In the genomic region with DNA sequence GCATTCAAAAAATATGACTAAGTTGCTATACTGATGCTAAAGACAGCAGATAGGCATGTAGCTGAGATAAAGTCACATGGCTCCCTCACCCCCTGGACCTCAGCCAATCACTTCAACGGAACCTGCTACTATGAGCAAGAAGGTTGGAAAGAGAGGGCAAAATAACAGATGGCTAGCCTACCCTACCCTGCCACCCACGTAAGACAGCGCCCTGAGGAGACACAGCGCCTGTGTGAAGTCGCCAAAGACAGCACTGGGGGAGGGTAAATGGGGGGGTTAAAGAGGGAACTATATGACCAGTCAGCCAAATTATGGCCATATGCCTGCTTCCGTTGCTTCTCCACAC, we compare ENCODE assay signal across 12 cellular contexts.
A peak's percentile ranks its signal among the peaks of the same experiment; 100 is the strongest.
DNase-seq lines count a peak whose midpoint lies in the region; ATAC-seq and TF ChIP-seq lines count a peak whose summit lies in the region.
"Had no signal": no experiment of that assay in that cellular context is flagged by ENCODE, and none has a peak within 500 bp of the region (broad histone marks: within the 10 kb centered on the region; RNA-seq: fewer than 3 reads in every experiment).

No MANE protein-coding gene starts in this region.

- H3K27me3 ChIP-seq in stomach, result no peaks in the 10 kb centered on the region
- H3K27me3 ChIP-seq: cardiac muscle cell had no signal

- no peaks in the 10 kb centered on the region for H3K9me3 ChIP-seq in stomach

- peaks cover 4 to 42% (median 26%) of the 10 kb centered on the region in 4 donors for H3K36me3 ChIP-seq in stomach
- H3K36me3 ChIP-seq: cardiac muscle cell had no signal

- TF ChIP-seq POLR2A in stomach (IDR thresholded peaks at IDR 0.05), result no peak

- peaks cover 43% of the 10 kb centered on the region for H3K36me3 Mint-ChIP-seq in activated T-cell treated with anti-CD3 and anti-CD28 coated beads, Interleukin-2, amount 50 U/mL, for 24 hours (ENCODE audit: low read depth)
- H3K36me3 Mint-ChIP-seq in activated T-cell treated with anti-CD3 and anti-CD28 coated beads, Interleukin-2, amount 50 U/mL, for 72 hours (ENCODE audit: insufficient read depth in 2 of 2), result peaks cover 0 to 7% of the 10 kb centered on the region in 2 donors

- H3K4me3 ChIP-seq in stomach, result no peak overlapping the region
- H3K4me3 ChIP-seq: cardiac muscle cell, GM23248 had no signal

- H3K4me1 Mint-ChIP-seq in activated T-cell treated with anti-CD3 and anti-CD28 coated beads, Interleukin-2, amount 50 U/mL, for 24 hours (ENCODE audit: low read depth), result peaks cover 52% of the 10 kb centered on the region
- H3K4me1 Mint-ChIP-seq in activated T-cell treated with anti-CD3 and anti-CD28 coated beads, Interleukin-2, amount 50 U/mL, for 72 hours (ENCODE audit: low read depth), result peaks cover 46% of the 10 kb centered on the region

- no peak for TF ChIP-seq EP300 in stomach (IDR thresholded peaks at IDR 0.05)

- no peak for DNase-seq in activated T-cell treated with anti-CD3 and anti-CD28 coated beads, Interleukin-2, amount 50 U/mL, for 24 hours
- no peak for DNase-seq in activated T-cell treated with anti-CD3 and anti-CD28 coated beads, Interleukin-2, amount 50 U/mL, for 72 hours
- DNase-seq in NCI-H446 treated with DMSO at 0.1 percent for 48 hours (lab: John Stamatoyannopoulos, UW), result peak; percentile 97
- DNase-seq in cerebellum (ENCODE audit: low spot score), result peak; percentile 73
- peak; percentile 33 for DNase-seq in stomach
- DNase-seq in iPS-NIHi7 (ENCODE audit: extremely low spot score), result no peak
- DNase-seq in SK-N-DZ (ENCODE audit: low spot score), result no peak
- DNase-seq: KG1; stimulated activated CD4-positive, alpha-beta T cell treated with anti-CD3 and anti-CD28 coated beads, Interleukin-2, amount 100 ng/mL, for 48 hours had no signal

- ATAC-seq in activated T-cell treated with anti-CD3 and anti-CD28 coated beads, Interleukin-2, amount 50 U/mL, for 72 hours (replicated peaks in 1 of 2), result no peak
- ATAC-seq in HG03342 (IDR thresholded peaks at IDR 0.05; ENCODE audit: unreplicated experiment), result no peak

- no peak for TF ChIP-seq CTCF in stomach (IDR thresholded peaks at IDR 0.05)

- intact Hi-C loops in stomach (cut with DNase I; ENCODE audit: low total_unique reads), result no loop called here

- peaks cover 10 to 58% (median 38%) of the 10 kb centered on the region in 4 donors for H3K4me1 ChIP-seq in stomach

- H3K27ac ChIP-seq in stomach, result peak overlapping the region; percentile 47 to 74 (median 60)
- H3K27ac ChIP-seq: cardiac muscle cell had no signal

- no peaks in the 10 kb centered on the region for H3K27me3 Mint-ChIP-seq in activated T-cell treated with anti-CD3 and anti-CD28 coated beads, Interleukin-2, amount 50 U/mL, for 24 hours
- no peaks in the 10 kb centered on the region for H3K27me3 Mint-ChIP-seq in activated T-cell treated with anti-CD3 and anti-CD28 coated beads, Interleukin-2, amount 50 U/mL, for 72 hours (ENCODE audit: low read depth)

- WGBS in stomach, 5 donors, result 32 to 64% (median 46%) methylated on average over 6 of the region's 6 CpGs

- H3K9me3 Mint-ChIP-seq in activated T-cell treated with anti-CD3 and anti-CD28 coated beads, Interleukin-2, amount 50 U/mL, for 24 hours, result no peaks in the 10 kb centered on the region
- H3K9me3 Mint-ChIP-seq in activated T-cell treated with anti-CD3 and anti-CD28 coated beads, Interleukin-2, amount 50 U/mL, for 72 hours, result no peaks in the 10 kb centered on the region

- peak overlapping the region; percentile 50 for H3K27ac Mint-ChIP-seq in activated T-cell treated with anti-CD3 and anti-CD28 coated beads, Interleukin-2, amount 50 U/mL, for 24 hours
- no peak overlapping the region for H3K27ac Mint-ChIP-seq in activated T-cell treated with anti-CD3 and anti-CD28 coated beads, Interleukin-2, amount 50 U/mL, for 72 hours

- no peak overlapping the region for H3K4me3 Mint-ChIP-seq in activated T-cell treated with anti-CD3 and anti-CD28 coated beads, Interleukin-2, amount 50 U/mL, for 24 hours
- no peak overlapping the region for H3K4me3 Mint-ChIP-seq in activated T-cell treated with anti-CD3 and anti-CD28 coated beads, Interleukin-2, amount 50 U/mL, for 72 hours

Comparison
In these comparisons a context has a peak if more than half of its experiments do, and no peak if none do; other contexts are left out.
1. DNase-seq: peak in NCI-H446 treated with DMSO at 0.1 percent for 48 hours (single experiment), cerebellum (single experiment) and stomach (single experiment); none in activated T-cell treated with anti-CD3 and anti-CD28 coated beads, Interleukin-2, amount 50 U/mL, for 24 hours (single experiment), activated T-cell treated with anti-CD3 and anti-CD28 coated beads, Interleukin-2, amount 50 U/mL, for 72 hours (0 of 2), iPS-NIHi7 (single experiment) and SK-N-DZ (single experiment).